Comparison of ENCODE assay signal across 1 cellular context in the genomic region with DNA sequence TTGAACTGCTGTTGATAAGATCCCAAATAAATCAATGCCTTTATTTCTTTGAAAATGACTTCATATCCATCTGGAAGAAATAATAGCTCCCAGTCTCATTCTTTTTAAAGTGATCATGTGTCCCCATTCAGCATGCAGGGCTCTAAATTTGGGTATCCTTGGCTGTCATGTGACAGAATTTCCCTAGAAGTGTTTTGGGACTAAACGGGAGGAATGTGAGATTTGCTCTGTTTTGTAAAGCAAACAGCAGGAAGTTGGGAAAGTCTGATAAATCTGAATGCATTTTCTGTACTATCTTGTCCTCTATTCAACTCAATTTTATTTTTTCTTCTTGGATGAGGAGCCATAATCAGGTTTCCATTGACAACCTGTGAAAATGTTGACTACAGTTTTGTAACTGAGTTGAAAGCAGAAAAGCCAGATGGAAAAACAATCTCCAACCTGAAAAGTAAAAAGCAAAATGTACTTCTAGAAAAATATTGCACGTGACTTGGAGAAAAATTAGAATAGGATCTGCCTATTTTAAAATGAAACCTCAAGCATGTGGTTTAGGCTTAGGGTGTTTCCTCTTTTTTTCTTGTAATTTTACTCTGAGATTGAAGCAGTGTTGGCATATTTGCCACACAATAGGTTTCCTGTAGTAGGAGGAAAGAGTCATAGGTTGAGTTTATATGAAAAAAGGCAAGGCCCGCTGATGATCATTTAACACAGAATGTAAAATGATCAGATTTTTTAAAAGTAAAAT.
TF ChIP-seq lines count a peak whose summit lies in the region.

No MANE protein-coding gene starts in this region.

TF ChIP-seq in SK-N-SH, 30 proteins besides CTCF, POLR2A, EP300 and RAD21 (continued from another document):
- TF ChIP-seq, protein P1, sequence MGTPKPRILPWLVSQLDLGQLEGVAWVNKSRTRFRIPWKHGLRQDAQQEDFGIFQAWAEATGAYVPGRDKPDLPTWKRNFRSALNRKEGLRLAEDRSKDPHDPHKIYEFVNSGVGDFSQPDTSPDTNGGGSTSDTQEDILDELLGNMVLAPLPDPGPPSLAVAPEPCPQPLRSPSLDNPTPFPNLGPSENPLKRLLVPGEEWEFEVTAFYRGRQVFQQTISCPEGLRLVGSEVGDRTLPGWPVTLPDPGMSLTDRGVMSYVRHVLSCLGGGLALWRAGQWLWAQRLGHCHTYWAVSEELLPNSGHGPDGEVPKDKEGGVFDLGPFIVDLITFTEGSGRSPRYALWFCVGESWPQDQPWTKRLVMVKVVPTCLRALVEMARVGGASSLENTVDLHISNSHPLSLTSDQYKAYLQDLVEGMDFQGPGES (IDR thresholded peaks at IDR 0.05; ENCODE audit: low read depth, low read length) = no peak
- no peak for TF ChIP-seq CHD2 (IDR thresholded peaks at IDR 0.05; ENCODE audit: low read length, partially characterized antibody)
- TF ChIP-seq RXRA (IDR thresholded peaks at IDR 0.05; ENCODE audit: borderline replicate concordance, low read depth) = no peak
- no peak for TF ChIP-seq GATA2 (CRISPR knock-in tag; IDR thresholded peaks at IDR 0.05)
- no peak for TF ChIP-seq FOSL2 (IDR thresholded peaks at IDR 0.05; ENCODE audit: borderline replicate concordance, low read depth)
- TF ChIP-seq RFX5 (IDR thresholded peaks at IDR 0.05; ENCODE audit: low read length) = no peak
- TF ChIP-seq FOXM1 (IDR thresholded peaks at IDR 0.05; ENCODE audit: low read depth) = no peak
- TF ChIP-seq SMC3 (IDR thresholded peaks at IDR 0.05; ENCODE audit: low read depth, low read length) = no peak
- no peak for TF ChIP-seq MEF2A (IDR thresholded peaks at IDR 0.05; ENCODE audit: borderline replicate concordance, low read depth)
- TF ChIP-seq TAF1 (IDR thresholded peaks at IDR 0.05; ENCODE audit: borderline replicate concordance, low read depth, low read length) = no peak
TF ChIP-seq in SK-N-SH: peak in this region for 0.
